8 cellular contexts compared by ENCODE assay signal in the genomic region with DNA sequence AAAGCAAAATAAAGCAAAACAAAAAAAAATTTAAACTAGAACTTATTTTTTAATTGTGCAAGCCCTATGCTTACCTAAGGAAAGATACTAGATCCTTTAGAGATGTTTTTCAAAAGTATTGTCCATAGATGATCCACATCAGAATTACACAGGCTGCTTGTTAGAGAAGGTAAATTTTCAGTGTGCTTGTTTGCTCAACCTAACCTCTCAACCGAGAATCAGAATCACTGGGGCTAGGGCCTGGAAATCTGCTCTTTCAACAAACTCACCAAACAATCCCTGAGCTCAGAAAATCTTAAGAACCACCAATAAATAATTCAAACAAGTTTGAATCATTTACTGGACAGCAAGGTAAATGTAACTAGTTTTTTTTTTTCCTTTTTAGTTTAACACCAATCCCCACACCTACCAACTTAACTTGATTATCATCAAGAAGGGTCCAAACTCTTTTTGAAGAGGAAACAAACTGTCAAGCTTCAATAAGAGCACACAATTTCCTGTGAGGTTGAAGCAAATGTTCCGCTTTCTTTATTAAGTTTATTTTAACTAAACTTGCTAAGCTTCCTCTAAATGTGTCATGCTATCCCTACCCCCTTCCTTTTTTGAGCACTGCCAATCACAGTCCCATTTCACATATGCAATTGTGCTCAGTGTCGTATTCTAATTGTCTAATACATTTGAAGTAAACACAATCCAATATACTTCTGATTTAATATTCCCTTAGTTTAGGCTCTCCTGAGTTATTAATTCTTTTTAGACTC. TPM values are rescaled to one million over a fixed set of nuclear protein-coding genes. Genes with fewer than 3 reads are reported as not detected.
A peak's percentile ranks its signal among the peaks of the same experiment; 100 is the strongest.
DNase-seq lines count a peak whose midpoint lies in the region; ATAC-seq lines count a peak whose summit lies in the region.

No MANE protein-coding gene starts in this region.

- peaks cover 0 to 9% (median 0%) of the 10 kb centered on the region in 5 donors for H3K27me3 Mint-ChIP-seq in naive thymus-derived CD4-positive, alpha-beta T cell
- H3K27me3 Mint-ChIP-seq in activated T-helper 1 cell treated with anti-CD3 and anti-CD28 coated beads, Interleukin-12 subunit alpha, Interleukin-12 subunit beta, Interleukin-2, Interleukin-4 antibody, amounts not matched to agents 30 ng/mL and 10 ng/mL and 1 ng/mL, durations not matched to agents 14 hours and 24 hours and 36 hours (ENCODE audit: insufficient read depth), result peaks cover 4% of the 10 kb centered on the region

- H3K36me3 Mint-ChIP-seq in naive thymus-derived CD4-positive, alpha-beta T cell, result peaks cover 0 to 5% (median 0%) of the 10 kb centered on the region in 5 donors
- no peaks in the 10 kb centered on the region for H3K36me3 Mint-ChIP-seq in activated T-helper 1 cell treated with anti-CD3 and anti-CD28 coated beads, Interleukin-12 subunit alpha, Interleukin-12 subunit beta, Interleukin-2, Interleukin-4 antibody, amounts not matched to agents 30 ng/mL and 10 ng/mL and 1 ng/mL, durations not matched to agents 14 hours and 24 hours and 36 hours (ENCODE audit: low read depth)

- peak overlapping the region in 9 of 10 donors; percentile 0 to 79 (median 66) for H3K4me3 Mint-ChIP-seq in naive thymus-derived CD4-positive, alpha-beta T cell
- no peak overlapping the region for H3K4me3 Mint-ChIP-seq in activated T-helper 1 cell treated with anti-CD3 and anti-CD28 coated beads, Interleukin-12 subunit alpha, Interleukin-12 subunit beta, Interleukin-2, Interleukin-4 antibody, amounts not matched to agents 30 ng/mL and 10 ng/mL and 1 ng/mL, durations not matched to agents 14 hours and 24 hours and 36 hours

- POLR2A ChIA-PET in naive thymus-derived CD4-positive, alpha-beta T cell (lab: Charles Lee), result interaction anchor here (0.5 kb wide), 1 partner anchor 400 kb away, joined by 3 read pairs; no protein-coding TSS in a partner anchor

- CTCF ChIA-PET in naive thymus-derived CD4-positive, alpha-beta T cell (lab: Charles Lee), result interaction anchor here (0.6 to 1.3 kb wide), 3 partner anchors 27 to 43 kb away, joined by 3 to 5 read pairs (median 3); no protein-coding TSS in a partner anchor

- intact Hi-C loops in naive thymus-derived CD4-positive, alpha-beta T cell (cut with micrococcal nuclease), result loop anchor here in 1 of 2 donors (2.0 kb wide), 1 partner anchor 46 kb away; no protein-coding TSS in a partner anchor
- intact Hi-C loops in activated T-helper 1 cell treated with anti-CD3 and anti-CD28 coated beads, Interleukin-12 subunit alpha, Interleukin-12 subunit beta, Interleukin-2, Interleukin-4 antibody, amounts not matched to agents 30 ng/mL and 10 ng/mL and 1 ng/mL, durations not matched to agents 14 hours and 24 hours and 36 hours (cut with micrococcal nuclease), result no loop called here
- intact Hi-C loops in posterior vena cava (cut with DNase I), result no loop called here

- peak overlapping the region; percentile 58 for H3K27ac ChIP-seq in naive thymus-derived CD4-positive, alpha-beta T cell (ENCODE audit: low read depth, low read length)

- H3K4me1 Mint-ChIP-seq in naive thymus-derived CD4-positive, alpha-beta T cell, result peaks cover 19 to 50% (median 34%) of the 10 kb centered on the region in 7 donors
- peaks cover 22% of the 10 kb centered on the region for H3K4me1 Mint-ChIP-seq in activated T-helper 1 cell treated with anti-CD3 and anti-CD28 coated beads, Interleukin-12 subunit alpha, Interleukin-12 subunit beta, Interleukin-2, Interleukin-4 antibody, amounts not matched to agents 30 ng/mL and 10 ng/mL and 1 ng/mL, durations not matched to agents 14 hours and 24 hours and 36 hours (ENCODE audit: low read depth)

- no peaks in the 10 kb centered on the region for H3K27me3 ChIP-seq in naive thymus-derived CD4-positive, alpha-beta T cell (ENCODE audit: control insufficient read depth in 2 of 2, insufficient read depth in 2 of 2, low read length in 2 of 2)

- H3K9me3 ChIP-seq in naive thymus-derived CD4-positive, alpha-beta T cell (ENCODE audit: control insufficient read depth in 2 of 3, low read length in 3 of 3), result no peaks in the 10 kb centered on the region

- no peaks in the 10 kb centered on the region for H3K36me3 ChIP-seq in naive thymus-derived CD4-positive, alpha-beta T cell (ENCODE audit: control insufficient read depth in 2 of 3, insufficient read depth in 3 of 3, low read length in 3 of 3)

- H3K9me3 Mint-ChIP-seq in naive thymus-derived CD4-positive, alpha-beta T cell, result peaks cover 0 to 4% (median 0%) of the 10 kb centered on the region in 11 donors
- H3K9me3 Mint-ChIP-seq in activated T-helper 1 cell treated with anti-CD3 and anti-CD28 coated beads, Interleukin-12 subunit alpha, Interleukin-12 subunit beta, Interleukin-2, Interleukin-4 antibody, amounts not matched to agents 30 ng/mL and 10 ng/mL and 1 ng/mL, durations not matched to agents 14 hours and 24 hours and 36 hours, result no peaks in the 10 kb centered on the region

- peak overlapping the region; percentile 24 to 95 (median 88) for H3K27ac Mint-ChIP-seq in naive thymus-derived CD4-positive, alpha-beta T cell
- no peak overlapping the region for H3K27ac Mint-ChIP-seq in activated T-helper 1 cell treated with anti-CD3 and anti-CD28 coated beads, Interleukin-12 subunit alpha, Interleukin-12 subunit beta, Interleukin-2, Interleukin-4 antibody, amounts not matched to agents 30 ng/mL and 10 ng/mL and 1 ng/mL, durations not matched to agents 14 hours and 24 hours and 36 hours

- peak; percentile 39 for DNase-seq in SIG-M5 (lab: John Stamatoyannopoulos, UW)
- DNase-seq in naive thymus-derived CD4-positive, alpha-beta T cell, result peak in 7 of 9 donors; percentile 10 to 51 (median 37)
- no peak for DNase-seq in activated T-helper 1 cell treated with anti-CD3 and anti-CD28 coated beads, Interleukin-12 subunit alpha, Interleukin-12 subunit beta, Interleukin-2, Interleukin-4 antibody, amounts not matched to agents 30 ng/mL and 10 ng/mL and 1 ng/mL, durations not matched to agents 14 hours and 24 hours and 36 hours (ENCODE audit: low spot score)
- no peak for DNase-seq in NCI-H146 treated with DMSO at 0.1 percent for 48 hours (lab: John Stamatoyannopoulos, UW; ENCODE audit: unreplicated experiment)
- no peak for DNase-seq in posterior vena cava (ENCODE audit: low spot score)

- peaks cover 20 to 21% of the 10 kb centered on the region in 2 donors for H3K4me1 ChIP-seq in naive thymus-derived CD4-positive, alpha-beta T cell (ENCODE audit: control insufficient read depth in 2 of 2, insufficient read depth in 2 of 2, low read length in 2 of 2)

- H3K4me3 ChIP-seq in naive thymus-derived CD4-positive, alpha-beta T cell (ENCODE audit: low read length), result peak overlapping the region; percentile 9

- ATAC-seq in GM18498 (IDR thresholded peaks at IDR 0.05; ENCODE audit: unreplicated experiment) (peak; percentile 73), GM21723 (IDR thresholded peaks at IDR 0.05; ENCODE audit: unreplicated experiment) (peak; percentile 60), HG03039 (IDR thresholded peaks at IDR 0.05; ENCODE audit: unreplicated experiment) (no peak)
- ATAC-seq in naive thymus-derived CD4-positive, alpha-beta T cell, result peak; percentile 89

RNA-seq across cellular contexts. Expression of gene TSPAN33, which starts 7.4 kb away (rescaled TPM):
- 10 to 100 TPM in 1 of 5 experiments, 1 to 10 TPM in 4; 1.8 to 14.8 (median 3.6) TPM for total RNA-seq in naive thymus-derived CD4-positive, alpha-beta T cell
- 10 to 100 TPM in 1 of 2 donors, 1 to 10 TPM in 1; 3.3 to 13.0 TPM for polyA plus RNA-seq in naive thymus-derived CD4-positive, alpha-beta T cell
- total RNA-seq in activated T-helper 1 cell treated with anti-CD3 and anti-CD28 coated beads, Interleukin-12 subunit alpha, Interleukin-12 subunit beta, Interleukin-2, Interleukin-4 antibody, amounts not matched to agents 30 ng/mL and 10 ng/mL and 1 ng/mL, durations not matched to agents 14 hours and 24 hours and 36 hours, result 9.5 and 9.8 TPM in 2 replicates
- total RNA-seq in posterior vena cava, result 1 to 10 TPM; 5.2 to 6.3 TPM

RNA-seq across cellular contexts. Expression of gene SMO, which starts 51.4 kb away (rescaled TPM):
- under 1 TPM in 2 of 5 experiments, not detected in 3; 0.11 to 0.22 TPM for total RNA-seq in naive thymus-derived CD4-positive, alpha-beta T cell
- polyA plus RNA-seq in naive thymus-derived CD4-positive, alpha-beta T cell, result not detected
- 0.44 and 0.56 TPM in 2 replicates for total RNA-seq in activated T-helper 1 cell treated with anti-CD3 and anti-CD28 coated beads, Interleukin-12 subunit alpha, Interleukin-12 subunit beta, Interleukin-2, Interleukin-4 antibody, amounts not matched to agents 30 ng/mL and 10 ng/mL and 1 ng/mL, durations not matched to agents 14 hours and 24 hours and 36 hours
- total RNA-seq in posterior vena cava, result 1 to 10 TPM; 7.4 to 8.5 TPM

Comparison
In these comparisons a context has a peak if more than half of its experiments do, and no peak if none do; other contexts are left out.
1. DNase-seq: peak in SIG-M5 (single experiment) and naive thymus-derived CD4-positive, alpha-beta T cell (7 of 9); none in activated T-helper 1 cell treated with anti-CD3 and anti-CD28 coated beads, Interleukin-12 subunit alpha, Interleukin-12 subunit beta, Interleukin-2, Interleukin-4 antibody, amounts not matched to agents 30 ng/mL and 10 ng/mL and 1 ng/mL, durations not matched to agents 14 hours and 24 hours and 36 hours (single experiment), NCI-H146 treated with DMSO at 0.1 percent for 48 hours (single experiment) and posterior vena cava (single experiment).